In genomic region chr3:170180952-170181876, GRCh38 we compare ENCODE assay signal across 8 cellular contexts. TPM values are rescaled to one million over a fixed set of nuclear protein-coding genes. Genes with fewer than 3 reads are reported as not detected.
A peak's percentile ranks its signal among the peaks of the same experiment; 100 is the strongest.
DNase-seq lines count a peak whose midpoint lies in the region; ATAC-seq and TF ChIP-seq lines count a peak whose summit lies in the region.

PHC3 (minus strand) TSS chr3:170181733; CDS start chr3:170181715, 18 bp downstream.

- H3K27ac Mint-ChIP-seq in T-cell: peak within 1 kb of the TSS; percentile 99 to 100

- peak within 1 kb of the TSS; percentile 94 for H3K4ac ChIP-seq in trophoblast cell (ENCODE audit: low read depth, low read length)

- in situ Hi-C loops in GM13977 (cut with MboI; ENCODE audit: low pct_unique_long_range_greater_than_20kb, low sequenced_read_pairs, unreplicated experiment): no loop called here

- H2BK120ac ChIP-seq in trophoblast cell (ENCODE audit: insufficient read depth, low read length, poor library complexity): peak within 1 kb of the TSS; percentile 93

- H3K4me1 Mint-ChIP-seq in T-cell: peaks cover 33 to 44% (median 34%) of the 10 kb centered on the region in 3 donors

- H3K36me3 Mint-ChIP-seq in T-cell: peaks cover 18% of the 10 kb centered on the region

- H3K4me3 ChIP-seq in trophoblast cell (ENCODE audit: low read depth, low read length) (peak within 1 kb of the TSS; percentile 95), tibial nerve (peak within 1 kb of the TSS; percentile 73 to 96 (median 84))

- no peaks in the 10 kb centered on the region for H3K27me3 Mint-ChIP-seq in T-cell

- H3K4me3 Mint-ChIP-seq in T-cell: peak within 1 kb of the TSS; percentile 94 to 99 (median 97)

- H2AFZ ChIP-seq in trophoblast cell (ENCODE audit: insufficient read depth, low read length, poor library complexity): peak within 1 kb of the TSS; percentile 88

- peaks cover 7% of the 10 kb centered on the region for H3K79me1 ChIP-seq in trophoblast cell (ENCODE audit: low read length)

- TF ChIP-seq POLR2A in tibial nerve (IDR thresholded peaks at IDR 0.05): peak; percentile 61 to 87

- H3K9ac ChIP-seq in trophoblast cell (ENCODE audit: low read length): peak within 1 kb of the TSS; percentile 98

- CTCF ChIA-PET in T-cell (lab: Charles Lee): interaction anchor here (0.6 to 1.2 kb wide), 3 partner anchors 9 to 367 kb away, joined by 3 read pairs; no protein-coding TSS in a partner anchor

- POLR2A ChIA-PET in T-cell (lab: Charles Lee): interaction anchor here (0.6 to 2.6 kb wide), 4 partner anchors 33 to 180 kb away, joined by 4 to 20 read pairs (median 5); no protein-coding TSS in a partner anchor

- H3K36me3 ChIP-seq in trophoblast cell (ENCODE audit: control insufficient read depth in 1 of 2, insufficient read depth in 2 of 2, low read length in 2 of 2) (peaks cover 11 to 12% of the 10 kb centered on the region in 2 experiments), tibial nerve (peaks cover 0 to 25% (median 3%) of the 10 kb centered on the region in 3 donors)

- peak within 1 kb of the TSS; percentile 71 for H3K4me2 ChIP-seq in trophoblast cell (ENCODE audit: low read length)

- intact Hi-C loops in cardiac septum (cut with DNase I): loop anchor here (5.0 kb wide), 1 partner anchor 41 kb away; the partner anchor contains the start of gene PRKCI

- peak within 1 kb of the TSS; percentile 91 for H2BK5ac ChIP-seq in trophoblast cell (ENCODE audit: low read depth, low read length, poor library complexity)

- H2BK12ac ChIP-seq in trophoblast cell (ENCODE audit: low read length): peak within 1 kb of the TSS; percentile 93

- no peaks in the 10 kb centered on the region for H3K9me3 Mint-ChIP-seq in T-cell

- peak within 1 kb of the TSS; percentile 60 for H3K27ac ChIP-seq in adipose tissue (ENCODE audit: low read depth, low read length)
- peak within 1 kb of the TSS; percentile 41 for H3K27ac ChIP-seq in trophoblast cell (ENCODE audit: low read depth, low read length)
- H3K27ac ChIP-seq in tibial nerve: peak within 1 kb of the TSS; percentile 93 to 99 (median 98)

- peak within 1 kb of the TSS; percentile 91 for H4K91ac ChIP-seq in trophoblast cell (ENCODE audit: low read depth, low read length)

- peak within 1 kb of the TSS; percentile 90 for H2AK5ac ChIP-seq in trophoblast cell (ENCODE audit: low read length)

- H3K27me3 ChIP-seq in trophoblast cell (ENCODE audit: insufficient read depth, low read length) (no peaks in the 10 kb centered on the region), tibial nerve (no peaks in the 10 kb centered on the region)

- peak within 1 kb of the TSS; percentile 94 for H4K12ac ChIP-seq in trophoblast cell (ENCODE audit: low read depth, low read length)

- TF ChIP-seq CTCF in GM13977 (IDR thresholded peaks at IDR 0.05; ENCODE audit: extremely low read depth, insufficient read depth, missing control alignments): peak; percentile 25
- peak in 4 of 5 experiments; percentile 12 to 64 (median 38) for TF ChIP-seq CTCF in tibial nerve (IDR thresholded peaks at IDR 0.05)

- H3K23ac ChIP-seq in trophoblast cell (ENCODE audit: low read length): no peak within 1 kb of the TSS

- 0 to 1% (median 0%) methylated on average over 65 to 70 of the region's 70 CpGs for WGBS in adipose tissue, 3 donors
- WGBS in trophoblast cell (ENCODE audit: extremely low coverage, insufficient coverage, insufficient read length): no CpG with 5 or more reads among the region's 70 CpGs
- WGBS in tibial nerve, 2 donors: 1% methylated on average over 50 to 70 of the region's 70 CpGs

- ATAC-seq in HG02870 (IDR thresholded peaks at IDR 0.05; ENCODE audit: unreplicated experiment) (peak; percentile 67), T-cell (replicated peaks in 1 of 4) (peak; percentile 76 to 81 (median 79))

- H3K79me2 ChIP-seq in trophoblast cell (ENCODE audit: control insufficient read depth, insufficient read depth, low read length, poor library complexity): peaks cover 9% of the 10 kb centered on the region

- DNase-seq in GM13977 (ENCODE audit: low spot score): peak; percentile 97
- DNase-seq in NCI-H146 (lab: John Stamatoyannopoulos, UW): peak; percentile 96
- DNase-seq in T-cell: peak; percentile 82 to 93 (median 87)
- peak; percentile 95 for DNase-seq in cardiac septum (ENCODE audit: low spot score)
- peak; percentile 91 to 95 for DNase-seq in trophoblast cell
- DNase-seq in tibial nerve (ENCODE audit: low spot score in 2 of 2): peak; percentile 84 to 91

- peak; percentile 43 to 97 for TF ChIP-seq EP300 in tibial nerve (IDR thresholded peaks at IDR 0.05)

- H4K8ac ChIP-seq in trophoblast cell (ENCODE audit: low read depth, low read length): peak within 1 kb of the TSS; percentile 98

- peak within 1 kb of the TSS; percentile 88 for H3K14ac ChIP-seq in trophoblast cell (ENCODE audit: low read length)

- H3K4me1 ChIP-seq in trophoblast cell (ENCODE audit: control insufficient read depth in 1 of 2, insufficient read depth in 2 of 2, low read length in 2 of 2) (peaks cover 3% of the 10 kb centered on the region in 2 experiments), tibial nerve (peaks cover 6 to 29% (median 12%) of the 10 kb centered on the region in 4 donors)

- peak within 1 kb of the TSS; percentile 95 for H3K18ac ChIP-seq in trophoblast cell (ENCODE audit: low read length)

- H3K9me3 ChIP-seq in trophoblast cell (ENCODE audit: insufficient read depth, low read depth, low read length) (no peaks in the 10 kb centered on the region), tibial nerve (no peaks in the 10 kb centered on the region)

RNA-seq across cellular contexts. Expression of gene PHC3, which starts in this region (rescaled TPM):
- total RNA-seq in T-cell (100 to 1,000 TPM; 132 to 173 (median 150) TPM), cardiac septum (57.0 TPM), tibial nerve (100 to 1,000 TPM in 3 of 4 donors, 10 to 100 TPM in 1; 63.8 to 124 (median 112) TPM)
- polyA plus RNA-seq in adipose tissue: 1 to 10 TPM; 3.7 to 9.4 (median 8.9) TPM
- 36.3 and 38.5 TPM in 2 replicates for polyA plus RNA-seq in trophoblast cell (2013)

Comparison
In these comparisons a context has a peak if more than half of its experiments do, and no peak if none do; other contexts are left out.
1. Peak in every context shown above with its lines: DNase-seq, ATAC-seq, H3K4me3 ChIP-seq and H3K27ac ChIP-seq.
2. H3K27ac ChIP-seq: peak in every context shown above with its lines; median percentile 98 in tibial nerve; 60 in adipose tissue; 41 in trophoblast cell.